Comparison of ENCODE assay signal across 17 cellular contexts in the genomic region with DNA sequence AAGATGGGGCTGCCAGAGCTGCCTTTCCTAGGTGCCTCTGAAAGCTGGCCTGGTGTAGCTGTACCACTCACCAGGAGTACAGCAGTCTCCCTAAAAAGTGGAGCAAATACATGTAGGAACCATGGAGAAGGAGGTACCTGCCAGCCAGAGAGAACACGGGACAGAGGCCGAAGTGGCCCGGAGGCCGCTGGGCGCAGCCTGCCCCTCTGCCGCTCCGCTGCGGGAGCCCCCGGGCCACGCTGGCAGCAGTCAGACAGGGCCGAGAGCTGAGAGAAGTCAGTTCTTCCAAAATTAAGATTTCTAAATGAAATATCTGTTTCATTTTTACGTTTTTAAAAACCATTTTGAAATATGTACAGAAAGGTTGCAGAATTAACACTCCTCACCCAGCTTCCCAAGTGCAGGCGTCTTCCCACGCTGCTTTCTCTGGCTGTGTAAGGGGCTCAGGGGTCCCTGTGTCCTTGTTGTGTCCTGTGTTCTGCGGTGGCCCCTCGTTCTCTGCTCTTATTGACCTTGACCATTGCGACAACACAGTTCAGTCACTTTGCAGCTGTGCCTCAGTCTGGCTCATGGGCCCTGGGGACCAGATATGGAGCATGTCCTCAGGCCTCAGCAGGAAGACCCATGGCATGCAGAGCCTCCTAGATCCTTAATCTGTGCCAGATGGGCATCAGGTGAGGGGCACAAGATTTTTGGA. TPM values are rescaled to one million over a fixed set of nuclear protein-coding genes. Genes with fewer than 3 reads are reported as not detected.
DNase-seq lines count a peak whose midpoint lies in the region; ATAC-seq and TF ChIP-seq lines count a peak whose summit lies in the region.
"Had no signal": no experiment of that assay in that cellular context is flagged by ENCODE, and none has a peak within 500 bp of the region (broad histone marks: within the 10 kb centered on the region; RNA-seq: fewer than 3 reads in every experiment).

No MANE protein-coding gene starts in this region.

- H4K20me1 ChIP-seq in BLaER1 treated with 17β-estradiol and CSF1 and Interleukin-3, amounts not matched to agents 10 nM and 100 nM: peaks cover 75 to 97% (median 85%) of the 10 kb centered on the region in 11 experiments
- no peaks in the 10 kb centered on the region for H4K20me1 ChIP-seq in OCI-LY1 (ENCODE audit: insufficient read depth, low read length)

- peaks cover 35 to 69% (median 54%) of the 10 kb centered on the region in 3 donors for H3K4me1 Mint-ChIP-seq in naive B cell

- H3K9me3 ChIP-seq in BLaER1 treated with 17β-estradiol and CSF1 and Interleukin-3, amounts not matched to agents 10 nM and 100 nM (replicated peaks in 1 of 11): peaks cover 0 to 6% (median 0%) of the 10 kb centered on the region in 11 experiments; a peak in 1 of 22 replicates
- no peaks in the 10 kb centered on the region for H3K9me3 ChIP-seq in OCI-LY1 (ENCODE audit: low read length)
- H3K9me3 ChIP-seq: BE2C had no signal

- H3K4me1 ChIP-seq in BLaER1 treated with 17β-estradiol and CSF1 and Interleukin-3, amounts not matched to agents 10 nM and 100 nM: peaks cover 62 to 81% (median 73%) of the 10 kb centered on the region in 10 experiments
- peaks cover 82% of the 10 kb centered on the region for H3K4me1 ChIP-seq in OCI-LY1 (ENCODE audit: insufficient read depth, low read length, severe bottlenecking)

- peak overlapping the region in 5 of 6 donors; percentile 59 to 99 (median 94) for H3K27ac Mint-ChIP-seq in naive B cell

- H3K27me3 Mint-ChIP-seq in naive B cell: no peaks in the 10 kb centered on the region
- H3K27me3 Mint-ChIP-seq: CD8-positive, alpha-beta memory T cell had no signal

- H3K4me3 Mint-ChIP-seq in naive B cell: peak overlapping the region in 3 of 8 donors; percentile 33 to 74 (median 72)

- peaks cover 16 to 64% (median 41%) of the 10 kb centered on the region in 11 experiments for H3K36me3 ChIP-seq in BLaER1 treated with 17β-estradiol and CSF1 and Interleukin-3, amounts not matched to agents 10 nM and 100 nM
- peaks cover 13% of the 10 kb centered on the region; the same call in 1 of the 2 replicates for H3K36me3 ChIP-seq in OCI-LY1 (ENCODE audit: insufficient read depth, low read length)
- H3K36me3 ChIP-seq: BE2C had no signal

- no peak overlapping the region for H3K4me3 ChIP-seq in BLaER1 treated with 17β-estradiol and CSF1 and Interleukin-3, amounts not matched to agents 10 nM and 100 nM
- H3K4me3 ChIP-seq in OCI-LY1 (ENCODE audit: low read depth, low read length, poor library complexity, severe bottlenecking): peak overlapping the region; percentile 35
- H3K4me3 ChIP-seq: K562 had no signal

- H3K9me2 ChIP-seq in OCI-LY1 (ENCODE audit: low read depth, low read length): no peaks in the 10 kb centered on the region

- intact Hi-C loops in Right ventricle myocardium inferior (cut with DNase I): no loop called here
- intact Hi-C loops in left cardiac atrium (cut with DNase I): no loop called here

- peak; percentile 4 for DNase-seq in Right ventricle myocardium inferior (ENCODE audit: missing footprints)
- no peak for DNase-seq in left cardiac atrium
- DNase-seq in naive B cell: no peak
- no peak for DNase-seq in activated CD4-positive, alpha-beta T cell treated with anti-CD3 and anti-CD28 coated beads, Interleukin-2, amount 50 U/mL, for 1 hour
- DNase-seq in NCI-H146 treated with DMSO at 0.1 percent for 48 hours (lab: John Stamatoyannopoulos, UW; ENCODE audit: unreplicated experiment): no peak
- DNase-seq: BE2C; CD8-positive, alpha-beta memory T cell; DMS53; NCI-H1105; NCI-H1694; NCI-H2081 treated with DMSO at 0.1 percent for 48 hours; NCI-H446 treated with DMSO at 0.1 percent for 48 hours; NCI-H69 had no signal

- TF ChIP-seq CTCF in OCI-LY1 (IDR thresholded peaks at IDR 0.05; ENCODE audit: low read length): no peak

- H3K9ac ChIP-seq in BLaER1 treated with 17β-estradiol and CSF1 and Interleukin-3, amounts not matched to agents 10 nM and 100 nM: peak overlapping the region in 8 of 11 experiments; percentile 24 to 46 (median 40); a peak in 8 of 22 replicates
- peak overlapping the region; percentile 42; the same call in 1 of the 2 replicates for H3K9ac ChIP-seq in OCI-LY1 (ENCODE audit: low read length)

- H3K27ac ChIP-seq in BLaER1 treated with 17β-estradiol and CSF1 and Interleukin-3, amounts not matched to agents 10 nM and 100 nM: peak overlapping the region in 3 of 11 experiments; percentile 4 to 50 (median 44); a peak in 7 of 22 replicates
- H3K27ac ChIP-seq in OCI-LY1 (ENCODE audit: low read depth, low read length, poor library complexity, severe bottlenecking): peak overlapping the region; percentile 96

- ATAC-seq in Right ventricle myocardium inferior (no peak), left cardiac atrium (no peak), naive B cell (ENCODE audit: low read depth in 2 of 2) (no peak), HG02763 (IDR thresholded peaks at IDR 0.05; ENCODE audit: unreplicated experiment) (no peak)
- ATAC-seq: K562 had no signal

- H3K4me2 ChIP-seq in BLaER1 treated with 17β-estradiol and CSF1 and Interleukin-3, amounts not matched to agents 10 nM and 100 nM: peak overlapping the region in 9 of 11 experiments; percentile 28 to 98 (median 44); a peak in 13 of 22 replicates
- peak overlapping the region; percentile 53 for H3K4me2 ChIP-seq in OCI-LY1 (ENCODE audit: low read length)

- H3K27me3 ChIP-seq in BLaER1 treated with 17β-estradiol and CSF1 and Interleukin-3, amounts not matched to agents 10 nM and 100 nM: no peaks in the 10 kb centered on the region
- no peaks in the 10 kb centered on the region for H3K27me3 ChIP-seq in OCI-LY1 (ENCODE audit: insufficient read depth, low read length)
- H3K27me3 ChIP-seq: BE2C had no signal

- no peak overlapping the region for H2AFZ ChIP-seq in OCI-LY1 (ENCODE audit: low read length)

- H3K36me3 Mint-ChIP-seq in naive B cell: no peaks in the 10 kb centered on the region

- H3K79me2 ChIP-seq in OCI-LY1 (ENCODE audit: insufficient read depth, low read length): peaks cover 39% of the 10 kb centered on the region

- no peaks in the 10 kb centered on the region for H3K9me3 Mint-ChIP-seq in naive B cell
- H3K9me3 Mint-ChIP-seq: CD8-positive, alpha-beta memory T cell had no signal

- H3F3A ChIP-seq in OCI-LY1 (ENCODE audit: insufficient read depth, low read length): 0 out of 2 replicates have a peak, but pooled peaks cover 8% of the 10 kb centered on the region

RNA-seq across cellular contexts. Expression of gene MAPK8IP3, which starts 5.0 kb away (rescaled TPM):
- total RNA-seq in Right ventricle myocardium inferior (66.4 TPM), left cardiac atrium (10 to 100 TPM; 60.9 to 70.4 TPM)
- polyA plus RNA-seq in naive B cell (ENCODE audit: low read depth in 6 of 6): 10 to 100 TPM in 1 of 6 donors, 1 to 10 TPM in 5; 1.2 to 10.1 (median 2.2) TPM

RNA-seq across cellular contexts. Expression of gene JPT2, which starts 32.9 kb away (rescaled TPM):
- total RNA-seq in Right ventricle myocardium inferior: 41.5 TPM
- total RNA-seq in left cardiac atrium: 10 to 100 TPM; 29.1 to 35.3 TPM
- 10 to 100 TPM in 5 of 6 donors, 1 to 10 TPM in 1; 6.8 to 14.4 (median 11.5) TPM for polyA plus RNA-seq in naive B cell (ENCODE audit: low read depth in 6 of 6)
